In genomic region chr2:110152943-110153342, GRCh38 we compare ENCODE assay signal across 28 cellular contexts. TPM values are rescaled to one million over a fixed set of nuclear protein-coding genes. Genes with fewer than 3 reads are reported as not detected.
"Had no signal": no experiment of that assay in that cellular context is flagged by ENCODE, and none has a peak within 500 bp of the region (broad histone marks: within the 10 kb centered on the region; RNA-seq: fewer than 3 reads in every experiment).

No MANE protein-coding gene starts in this region.

- DNase-seq: activated CD4-positive, alpha-beta T cell treated with anti-CD3 and anti-CD28 coated beads for 4 hours; activated CD4-positive, alpha-beta T cell treated with anti-CD3 and anti-CD28 coated beads, Interleukin-2, amount 50 U/mL, for 1 hour; activated CD4-positive, alpha-beta T cell treated with anti-CD3 and anti-CD28 coated beads, Interleukin-2, amount 50 U/mL, for 48 hours; activated CD4-positive, CD25-positive, alpha-beta regulatory T cell; activated CD4-positive, CD25-positive, alpha-beta regulatory T cell treated with anti-CD3 and anti-CD28 coated beads, Interleukin-2, amount 50 U/mL, for 72 hours; activated CD8-positive, alpha-beta memory T cell treated with anti-CD3 and anti-CD28 coated beads for 24 hours; activated CD8-positive, alpha-beta T cell treated with anti-CD3 and anti-CD28 coated beads for 36 hours; activated effector memory CD4-positive, alpha-beta T cell treated with Interleukin-2 at 50 U/mL for 16 hours; activated gamma-delta T cell treated with Interleukin-2 at 50 U/mL for 16 hours; activated naive CD4-positive, alpha-beta T cell treated with anti-CD3 and anti-CD28 coated beads, Interleukin-2, amount 50 U/mL, for 16 hours; activated naive CD4-positive, alpha-beta T cell treated with Interleukin-2 at 50 U/mL for 16 hours; activated T-cell treated with anti-CD3 and anti-CD28 coated beads, Interleukin-2, amount 50 U/mL, for 48 hours; amniotic stem cell; anterior cingulate cortex; central memory CD4-positive, alpha-beta T cell; cerebellar nuclear complex; colonic mucosa; dorsolateral prefrontal cortex; effector memory CD4-positive, alpha-beta T cell; endodermal cell; esophagus squamous epithelium; head of caudate nucleus; T-helper 2 cell had no signal

- H3K4me1 ChIP-seq: breast epithelium, colonic mucosa had no signal

- H3K9me3 ChIP-seq: colonic mucosa had no signal

- H3K4me3 ChIP-seq: breast epithelium, cardiac muscle cell, colonic mucosa, dorsolateral prefrontal cortex, esophagus squamous epithelium had no signal

- H3K27ac ChIP-seq: breast epithelium, cardiac muscle cell, colonic mucosa, dorsolateral prefrontal cortex had no signal

- H3K4me3 Mint-ChIP-seq: activated CD8-positive, alpha-beta T cell treated with anti-CD3 and anti-CD28 coated beads for 36 hours; activated naive CD8-positive, alpha-beta T cell; brain; endodermal cell had no signal

- H3K4me1 Mint-ChIP-seq: brain, endodermal cell had no signal

- H3K36me3 ChIP-seq: breast epithelium, cardiac muscle cell, colonic mucosa, esophagus squamous epithelium had no signal

- H3K27ac Mint-ChIP-seq: activated CD8-positive, alpha-beta T cell treated with anti-CD3 and anti-CD28 coated beads for 36 hours; activated naive CD8-positive, alpha-beta T cell; brain; endodermal cell had no signal

- H3K27me3 Mint-ChIP-seq: brain had no signal

- ATAC-seq: activated CD8-positive, alpha-beta T cell treated with anti-CD3 and anti-CD28 coated beads for 36 hours had no signal

- H3K27me3 ChIP-seq: breast epithelium, cardiac muscle cell, colonic mucosa, dorsolateral prefrontal cortex, esophagus squamous epithelium had no signal

RNA-seq across cellular contexts. Expression of gene MALL, which starts 37.3 kb away (rescaled TPM):
- total RNA-seq: activated CD8-positive, alpha-beta T cell treated with anti-CD3 and anti-CD28 coated beads for 36 hours; T-helper 1 cell treated with Interleukin-12 subunit alpha and Interleukin-12 subunit beta and Interleukin-4 antibody, amounts not matched to agents 30 ng/mL and 1 ng/mL, for 36 hours had no signal
- polyA plus RNA-seq: cardiac muscle cell had no signal
